In genomic region chr6:141103246-141103645, GRCh38 we compare ENCODE assay signal across 1 cellular context.
TF ChIP-seq lines count a peak whose summit lies in the region.

No MANE protein-coding gene starts in this region.

TF ChIP-seq in GM12878, 131 proteins besides CTCF, POLR2A, EP300 and RAD21:
- no peak for TF ChIP-seq E2F8 (IDR thresholded peaks at IDR 0.05; ENCODE audit: low read depth, partially characterized antibody)
- no peak for TF ChIP-seq TAF1 (IDR thresholded peaks at IDR 0.05; ENCODE audit: borderline replicate concordance, low read depth, low read length)
- no peak for TF ChIP-seq NKRF (conservative IDR thresholded peaks at IDR 0.05)
- no peak for TF ChIP-seq BHLHE40 (IDR thresholded peaks at IDR 0.05; ENCODE audit: borderline replicate concordance in 1 of 2, low read depth in 2 of 2, low read length in 1 of 2)
- TF ChIP-seq YBX1 (IDR thresholded peaks at IDR 0.05) = no peak
- TF ChIP-seq MEF2B (IDR thresholded peaks at IDR 0.05; ENCODE audit: partially characterized antibody, poor library complexity, severe bottlenecking) = no peak
- TF ChIP-seq IRF4 (IDR thresholded peaks at IDR 0.05; ENCODE audit: low read depth, low read length) = no peak
- no peak for TF ChIP-seq USF1 (IDR thresholded peaks at IDR 0.05; ENCODE audit: borderline replicate concordance, extremely low read length, insufficient read depth, low read depth, low read length)
- TF ChIP-seq PRDM15 (CRISPR knock-in tag; IDR thresholded peaks at IDR 0.05) = no peak
- no peak for TF ChIP-seq RB1 (IDR thresholded peaks at IDR 0.05; ENCODE audit: borderline replicate concordance)
